Comparison of ENCODE assay signal across 1 cellular context in genomic region chr4:83325306-83325705, GRCh38. TPM values are rescaled to one million over a fixed set of nuclear protein-coding genes. Genes with fewer than 3 reads are reported as not detected.
"Had no signal": no experiment of that assay in that cellular context is flagged by ENCODE, and none has a peak within 500 bp of the region (broad histone marks: within the 10 kb centered on the region; RNA-seq: fewer than 3 reads in every experiment).

No MANE protein-coding gene starts in this region.

RNA-seq across cellular contexts. Expression of gene HPSE, which starts 9.3 kb away (rescaled TPM):
- total RNA-seq: HepG2 had no signal
- polyA plus RNA-seq: HepG2 had no signal
